In the genomic region with DNA sequence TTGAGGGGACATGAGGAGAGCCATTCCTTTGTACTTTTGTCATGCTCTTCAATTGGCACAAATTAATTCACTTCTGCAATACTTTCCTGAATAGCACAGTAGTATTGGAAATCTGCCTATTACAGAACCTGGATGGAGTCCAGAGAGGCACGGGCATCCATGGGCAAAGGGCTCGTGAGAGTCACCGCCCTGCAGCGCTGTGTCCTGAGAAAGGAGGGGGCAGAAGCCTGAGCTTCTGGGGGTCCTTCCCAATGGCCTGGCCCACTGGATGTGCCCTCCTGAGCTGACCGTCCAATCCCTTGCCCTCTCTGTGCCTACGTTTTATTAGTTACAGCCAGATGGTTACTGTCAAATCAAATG, we compare ENCODE assay signal across 33 cellular contexts. TPM values are rescaled to one million over a fixed set of nuclear protein-coding genes. Genes with fewer than 3 reads are reported as not detected.
"Had no signal": no experiment of that assay in that cellular context is flagged by ENCODE, and none has a peak within 500 bp of the region (broad histone marks: within the 10 kb centered on the region; RNA-seq: fewer than 3 reads in every experiment).

No MANE protein-coding gene starts in this region.

- ATAC-seq: activated naive CD4-positive, alpha-beta T cell treated with anti-CD3 and anti-CD28 coated beads, Interleukin-2, amount 50 U/mL, for 72 hours; activated T-cell treated with anti-CD3 and anti-CD28 coated beads, Interleukin-2, amount 50 U/mL, for 4 hours had no signal

- DNase-seq: activated B cell treated with CpG ODN at 0.5 μM for 24 hours; activated CD4-positive, alpha-beta memory T cell treated with anti-CD3 and anti-CD28 coated beads for 36 hours; activated CD4-positive, alpha-beta T cell treated with anti-CD3 and anti-CD28 coated beads for 4 hours; activated CD4-positive, alpha-beta T cell treated with anti-CD3 and anti-CD28 coated beads, Interleukin-2, amount 50 U/mL, for 1 hour; activated CD4-positive, CD25-positive, alpha-beta regulatory T cell treated with anti-CD3 and anti-CD28 coated beads, Interleukin-2, amount 50 U/mL, for 72 hours; activated CD8-positive, alpha-beta memory T cell treated with anti-CD3 and anti-CD28 coated beads, Interleukin-2, amount 50 U/mL, for 4 hours; activated gamma-delta T cell treated with Interleukin-2 at 50 U/mL for 16 hours; activated naive CD4-positive, alpha-beta T cell treated with anti-CD3 and anti-CD28 coated beads for 36 hours; activated T-cell treated with anti-CD3 and anti-CD28 coated beads for 4 hours; activated T-cell treated with anti-CD3 and anti-CD28 coated beads, Interleukin-2, amount 50 U/mL, for 4 hours; adrenal gland; Kasumi-1; KG1; MM.1S; MV-4-11; NCI-H1436 treated with DMSO at 0.1 percent for 48 hours; NCI-H1694 treated with DMSO at 0.1 percent for 48 hours; NCI-H2029; NCI-H345; NCI-H524 treated with DMSO at 0.1 percent for 48 hours; OCI-M1; Right ventricle myocardium superior; SW 1271; T-helper 1 cell; T-helper 2 cell; T-helper 9 cell had no signal

- H3K4me3 Mint-ChIP-seq: activated B cell treated with CpG ODN at 0.5 μM for 24 hours; activated CD4-positive, alpha-beta memory T cell treated with anti-CD3 and anti-CD28 coated beads for 36 hours; activated naive CD4-positive, alpha-beta T cell treated with anti-CD3 and anti-CD28 coated beads for 36 hours; activated T-cell treated with anti-CD3 and anti-CD28 coated beads, Interleukin-2, amount 50 U/mL, for 4 hours; activated T-helper 1 cell treated with anti-CD3 and anti-CD28 coated beads, Interleukin-12 subunit alpha, Interleukin-12 subunit beta, Interleukin-2, Interleukin-4 antibody, amounts not matched to agents 30 ng/mL and 10 ng/mL and 1 ng/mL, durations not matched to agents 14 hours and 24 hours and 36 hours; brain had no signal

- H3K9me3 Mint-ChIP-seq: activated B cell treated with CpG ODN at 0.5 μM for 24 hours; activated CD4-positive, alpha-beta memory T cell treated with anti-CD3 and anti-CD28 coated beads for 36 hours; activated naive CD4-positive, alpha-beta T cell treated with anti-CD3 and anti-CD28 coated beads for 36 hours; activated naive CD4-positive, alpha-beta T cell treated with anti-CD3 and anti-CD28 coated beads, Interleukin-2, amount 50 U/mL, for 72 hours; activated T-cell treated with anti-CD3 and anti-CD28 coated beads, Interleukin-2, amount 50 U/mL, for 4 hours; activated T-helper 1 cell treated with anti-CD3 and anti-CD28 coated beads, Interleukin-12 subunit alpha, Interleukin-12 subunit beta, Interleukin-2, Interleukin-4 antibody, amounts not matched to agents 30 ng/mL and 10 ng/mL and 1 ng/mL, durations not matched to agents 14 hours and 24 hours and 36 hours; brain had no signal

- H3K36me3 ChIP-seq: adrenal gland had no signal

- H3K9me3 ChIP-seq: adrenal gland had no signal

- H3K4me1 ChIP-seq: adrenal gland had no signal

- H3K36me3 Mint-ChIP-seq: activated CD4-positive, alpha-beta memory T cell treated with anti-CD3 and anti-CD28 coated beads for 36 hours; activated naive CD4-positive, alpha-beta T cell treated with anti-CD3 and anti-CD28 coated beads, Interleukin-2, amount 50 U/mL, for 72 hours; brain had no signal

- H3K4me3 ChIP-seq: adrenal gland had no signal

- H3K27ac Mint-ChIP-seq: activated B cell treated with CpG ODN at 0.5 μM for 24 hours; activated CD4-positive, alpha-beta memory T cell treated with anti-CD3 and anti-CD28 coated beads for 36 hours; activated naive CD4-positive, alpha-beta T cell treated with anti-CD3 and anti-CD28 coated beads for 36 hours; activated T-helper 1 cell treated with anti-CD3 and anti-CD28 coated beads, Interleukin-12 subunit alpha, Interleukin-12 subunit beta, Interleukin-2, Interleukin-4 antibody, amounts not matched to agents 30 ng/mL and 10 ng/mL and 1 ng/mL, durations not matched to agents 14 hours and 24 hours and 36 hours; brain had no signal

- H3K4me1 Mint-ChIP-seq: brain had no signal

- H3K27ac ChIP-seq: adrenal gland, VCaP had no signal

- H3K27me3 Mint-ChIP-seq: activated B cell treated with CpG ODN at 0.5 μM for 24 hours had no signal

- H3K27me3 ChIP-seq: adrenal gland had no signal

RNA-seq across cellular contexts. Expression of gene G6PC1, which starts 3.5 kb away (rescaled TPM):
- total RNA-seq: activated B cell treated with CpG ODN at 0.5 μM for 24 hours; activated CD4-positive, alpha-beta memory T cell treated with anti-CD3 and anti-CD28 coated beads for 36 hours; activated naive CD4-positive, alpha-beta T cell treated with anti-CD3 and anti-CD28 coated beads for 36 hours; activated naive CD4-positive, alpha-beta T cell treated with anti-CD3 and anti-CD28 coated beads, Interleukin-2, amount 50 U/mL, for 72 hours; activated T-helper 1 cell treated with anti-CD3 and anti-CD28 coated beads, Interleukin-12 subunit alpha, Interleukin-12 subunit beta, Interleukin-2, Interleukin-4 antibody, amounts not matched to agents 30 ng/mL and 10 ng/mL and 1 ng/mL, durations not matched to agents 14 hours and 24 hours and 36 hours; astrocyte; bronchial epithelial cell; NCI-H460; Right ventricle myocardium superior had no signal
